34 cellular contexts compared by ENCODE assay signal in genomic region chr3:102473648-102474047, GRCh38. TPM values are rescaled to one million over a fixed set of nuclear protein-coding genes. Genes with fewer than 3 reads are reported as not detected.
"Had no signal": no experiment of that assay in that cellular context is flagged by ENCODE, and none has a peak within 500 bp of the region (broad histone marks: within the 10 kb centered on the region; RNA-seq: fewer than 3 reads in every experiment).

No MANE protein-coding gene starts in this region.

- H2AFZ ChIP-seq: neural progenitor cell, parathyroid adenoma had no signal

- DNase-seq: natural killer cell; occipital lobe; ovary; posterior cingulate gyrus; psoas muscle; right cardiac atrium; spleen; stimulated activated CD4-positive, alpha-beta T cell treated with anti-CD3 and anti-CD28 coated beads, Interleukin-12 subunit alpha, Interleukin-12 subunit beta, amount 100 ng/mL, for 4 hours; stimulated activated CD4-positive, alpha-beta T cell treated with anti-CD3 and anti-CD28 coated beads, Interleukin-1b, Interleukin-23, amount 100 ng/mL, for 48 hours; stimulated activated CD4-positive, alpha-beta T cell treated with anti-CD3 and anti-CD28 coated beads, Interleukin-4, amount 100 ng/mL, for 1 hour; stimulated activated CD4-positive, alpha-beta T cell treated with anti-CD3 and anti-CD28 coated beads, Interleukin-4, amount 100 ng/mL, for 4 hours; stimulated activated CD8-positive, alpha-beta memory T cell treated with anti-CD3 and anti-CD28 coated beads, Interleukin-4, amount 100 ng/mL, for 48 hours; stimulated activated naive CD4-positive, alpha-beta T cell; stimulated activated naive CD8-positive, alpha-beta T cell treated with anti-CD3 and anti-CD28 coated beads, Interleukin-15, amount 100 ng/mL, for 72 hours; stimulated activated naive CD8-positive, alpha-beta T cell treated with anti-CD3 and anti-CD28 coated beads, Interleukin-15, Interleukin-2, amounts not matched to agents 100 U/mL and 50 U/mL, for 24 hours; substantia nigra; testis; tibial artery; transverse colon; upper lobe of right lung; uterus had no signal

- H3K9me3 Mint-ChIP-seq: nephron; neural progenitor cell; stimulated activated memory B cell treated with anti-CD40 and anti-IgM and Interleukin-4, amounts not matched to agents 10 μg/mL and 1 μg/mL and 100 μg/mL, for 72 hours; stimulated activated naive CD8-positive, alpha-beta T cell treated with anti-CD3 and anti-CD28 coated beads, Interleukin-15, amount 100 ng/mL, for 72 hours had no signal

- H3K27me3 ChIP-seq: neural progenitor cell, ovary, spleen, suprapubic skin, testis, tibial artery, transverse colon, upper lobe of right lung, uterus had no signal

- H3K4me1 Mint-ChIP-seq: natural killer cell; nephron; stimulated activated memory B cell treated with anti-CD40 and anti-IgM and Interleukin-4, amounts not matched to agents 10 μg/mL and 1 μg/mL and 100 μg/mL, for 72 hours; stimulated activated naive CD8-positive, alpha-beta T cell treated with anti-CD3 and anti-CD28 coated beads, Interleukin-15, amount 100 ng/mL, for 72 hours had no signal

- H3K36me3 ChIP-seq: neural progenitor cell, ovary, spleen, suprapubic skin, tibial artery, transverse colon, upper lobe of right lung, uterus had no signal

- H3K27ac ChIP-seq: neural progenitor cell, ovary, parathyroid adenoma, psoas muscle, skin epidermis, spleen, suprapubic skin, testis, tibial artery, transverse colon, upper lobe of right lung, uterus had no signal

- H3K79me2 ChIP-seq: parathyroid adenoma had no signal

- H3K4me3 Mint-ChIP-seq: natural killer cell; nephron; neural progenitor cell; stimulated activated memory B cell treated with anti-CD40 and anti-IgM and Interleukin-4, amounts not matched to agents 10 μg/mL and 1 μg/mL and 100 μg/mL, for 72 hours; stimulated activated naive CD8-positive, alpha-beta T cell treated with anti-CD3 and anti-CD28 coated beads, Interleukin-15, amount 100 ng/mL, for 72 hours; type B pancreatic cell had no signal

- H3K27ac Mint-ChIP-seq: natural killer cell; neural progenitor cell; progenitor cell of endocrine pancreas; stimulated activated memory B cell treated with anti-CD40 and anti-IgM and Interleukin-4, amounts not matched to agents 10 μg/mL and 1 μg/mL and 100 μg/mL, for 72 hours; stimulated activated naive CD8-positive, alpha-beta T cell treated with anti-CD3 and anti-CD28 coated beads, Interleukin-15, amount 100 ng/mL, for 72 hours; type B pancreatic cell had no signal

- H3K27me3 Mint-ChIP-seq: type B pancreatic cell had no signal

- H3K36me3 Mint-ChIP-seq: natural killer cell; neural progenitor cell; stimulated activated memory B cell treated with anti-CD40 and anti-IgM and Interleukin-4, amounts not matched to agents 10 μg/mL and 1 μg/mL and 100 μg/mL, for 72 hours; type B pancreatic cell had no signal

- ATAC-seq: natural killer cell; psoas muscle; right cardiac atrium; sciatic nerve; stimulated activated memory B cell treated with anti-CD40 and anti-IgM and Interleukin-4, amounts not matched to agents 10 μg/mL and 1 μg/mL and 100 μg/mL, for 72 hours; stimulated activated naive CD8-positive, alpha-beta T cell treated with anti-CD3 and anti-CD28 coated beads, Interleukin-15, amount 100 ng/mL, for 72 hours; stimulated activated naive CD8-positive, alpha-beta T cell treated with anti-CD3 and anti-CD28 coated beads, Interleukin-15, Interleukin-2, amounts not matched to agents 100 U/mL and 50 U/mL, for 24 hours; upper lobe of right lung had no signal

- H3K9ac ChIP-seq: neural progenitor cell, parathyroid adenoma had no signal

- H3K4me3 ChIP-seq: neural progenitor cell, ovary, psoas muscle, skin epidermis, smooth muscle cell, spleen, suprapubic skin, testis, tibial artery, transverse colon, upper lobe of right lung, uterus had no signal

- H3K9me3 ChIP-seq: ovary, psoas muscle, spleen, suprapubic skin, testis, tibial artery, transverse colon, upper lobe of right lung, uterus had no signal

- H3K4me2 ChIP-seq: neural progenitor cell, smooth muscle cell had no signal

- H3K4me1 ChIP-seq: neural progenitor cell, parathyroid adenoma, psoas muscle, spleen, testis, tibial artery, transverse colon, upper lobe of right lung, uterus had no signal

RNA-seq across cellular contexts. Expression of gene ZPLD1, which starts 38.8 kb away (rescaled TPM):
- total RNA-seq: natural killer cell, occipital lobe, osteoblast, progenitor cell of endocrine pancreas, sciatic nerve, smooth muscle cell, spleen, transverse colon, upper lobe of right lung had no signal
- polyA plus RNA-seq: neural cell, right cardiac atrium, urinary bladder had no signal
